Comparison of ENCODE assay signal across 20 cellular contexts in the genomic region with DNA sequence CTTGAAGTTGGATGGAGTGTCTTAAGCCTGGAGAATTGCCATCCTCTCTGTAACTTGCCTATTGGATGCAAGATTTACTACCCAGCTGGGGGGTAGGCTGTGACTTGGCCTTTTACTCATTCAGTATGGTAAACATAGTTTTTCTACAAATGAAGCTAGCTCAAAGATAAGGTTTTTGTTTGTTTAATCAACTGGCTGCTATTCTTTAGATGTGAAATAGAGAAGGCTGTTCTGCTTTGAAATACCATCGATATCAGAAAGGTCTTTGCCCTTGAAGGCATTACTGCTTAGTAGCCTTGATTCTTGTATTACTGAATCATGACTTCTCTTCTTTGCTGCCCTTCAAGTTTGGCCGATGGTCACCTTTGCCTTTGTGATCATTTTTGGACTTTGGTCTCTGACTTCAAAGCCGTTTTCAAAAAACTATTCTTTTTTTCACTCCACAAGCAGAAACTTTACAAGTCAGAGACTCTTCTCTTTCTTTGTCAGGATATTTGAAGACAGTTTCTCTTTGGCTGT.
A peak's percentile ranks its signal among the peaks of the same experiment; 100 is the strongest.
DNase-seq lines count a peak whose midpoint lies in the region; ATAC-seq, FAIRE-seq and TF ChIP-seq lines count a peak whose summit lies in the region.
"Had no signal": no experiment of that assay in that cellular context is flagged by ENCODE, and none has a peak within 500 bp of the region (broad histone marks: within the 10 kb centered on the region; RNA-seq: fewer than 3 reads in every experiment).

No MANE protein-coding gene starts in this region.

- WGBS in body of pancreas, 2 donors, result 7 to 17% methylated on average over 3 of the region's 3 CpGs

- no peak for FAIRE-seq in urothelium cell line (lab: Jason Lieb, UNC)
- FAIRE-seq: G401.6, GM12878, GM18507 had no signal

- H3K4me1 ChIP-seq in HEK293 (ENCODE audit: control insufficient read depth, insufficient read depth, low read length), result no peaks in the 10 kb centered on the region
- H3K4me1 ChIP-seq in body of pancreas, result peaks cover 12% of the 10 kb centered on the region

- H3K4me3 ChIP-seq in HEK293 (ENCODE audit: low read depth, low read length) (no peak overlapping the region), body of pancreas (no peak overlapping the region), skeletal muscle cell (ENCODE audit: low read depth, low read length) (no peak overlapping the region)
- H3K4me3 ChIP-seq: GM12878 had no signal

- intact Hi-C loops in body of pancreas (cut with DNase I), result no loop called here

- TF ChIP-seq POLR2A in body of pancreas (IDR thresholded peaks at IDR 0.05), result no peak

- H3K9me3 ChIP-seq in HEK293 (ENCODE audit: control insufficient read depth, insufficient read depth, low read depth, low read length), result no peaks in the 10 kb centered on the region
- H3K9me3 ChIP-seq in body of pancreas, result no peaks in the 10 kb centered on the region
- H3K9me3 ChIP-seq: BE2C had no signal

- H3K27me3 ChIP-seq in body of pancreas, result no peaks in the 10 kb centered on the region
- H3K27me3 ChIP-seq: BE2C had no signal

- POLR2A ChIA-PET in HEK293 (lab: Yijun Ruan, JAX), result no interaction called here

- DNase-seq in body of pancreas (no peak), iris pigment epithelial cell (ENCODE audit: low read depth) (peak; percentile 17), skeletal muscle cell (ENCODE audit: low read depth) (peak; percentile 37), superior temporal gyrus (ENCODE audit: extremely low spot score) (no peak), urothelium cell line (ENCODE audit: low spot score) (no peak)
- DNase-seq: BE2C; CD4-positive, alpha-beta memory T cell; DMS79; GOT3; NCI-H2029; NCI-H2171; NCI-H748 treated with DMSO at 0.1 percent for 48 hours; RPMI8226; SIG-M5 had no signal

- no peak for TF ChIP-seq CTCF in HEK293 (tag by site-specific recombination; IDR thresholded peaks at IDR 0.05)
- TF ChIP-seq CTCF in body of pancreas (IDR thresholded peaks at IDR 0.05), result no peak

- ATAC-seq in body of pancreas (peak; percentile 50), HG02623 (IDR thresholded peaks at IDR 0.05; ENCODE audit: unreplicated experiment) (no peak), HG03097 (IDR thresholded peaks at IDR 0.05; ENCODE audit: low FRiP score, unreplicated experiment) (no peak)
- ATAC-seq: GM12878 had no signal

- H3K27ac ChIP-seq in HEK293 (ENCODE audit: extremely low read depth, low read depth, low read length) (no peak overlapping the region), body of pancreas (no peak overlapping the region)

- H3K36me3 ChIP-seq in HEK293 (ENCODE audit: control insufficient read depth in 2 of 2, insufficient read depth in 1 of 2, low read length in 2 of 2) (no peaks in the 10 kb centered on the region), body of pancreas (replicated peaks in 1 of 2; ENCODE audit: insufficient read depth in 1 of 2, low read depth in 2 of 2) (no peaks in the 10 kb centered on the region)
- H3K36me3 ChIP-seq: BE2C had no signal

- CTCF ChIA-PET in HEK293 (lab: Yijun Ruan, JAX), result no interaction called here

TF ChIP-seq in HEK293, 187 proteins besides CTCF, POLR2A, EP300 and RAD21:
- peak; percentile 53 for TF ChIP-seq GLIS1 (tag by site-specific recombination; IDR thresholded peaks at IDR 0.05)
- no peak for TF ChIP-seq ZNF169 (tag by site-specific recombination; IDR thresholded peaks at IDR 0.05)
TF ChIP-seq in HEK293: peak in this region for 1.

Comparison
In these comparisons a context has a peak if more than half of its experiments do, and no peak if none do; other contexts are left out.
1. DNase-seq: peak in iris pigment epithelial cell (single experiment) and skeletal muscle cell (single experiment); none in body of pancreas (0 of 4), superior temporal gyrus (single experiment) and urothelium cell line (single experiment).